1 cellular context compared by ENCODE assay signal in genomic region chr17:46822388-46822921, GRCh38.
TF ChIP-seq lines count a peak whose summit lies in the region.

No MANE protein-coding gene starts in this region.

TF ChIP-seq in HepG2, 621 proteins besides CTCF, POLR2A, EP300 and RAD21 (continued from another document):
- TF ChIP-seq ARID5B (CRISPR knock-in tag; IDR thresholded peaks at IDR 0.05) (no peak), TFDP1 (CRISPR knock-in tag; IDR thresholded peaks at IDR 0.05; ENCODE audit: borderline replicate concordance) (no peak), YY1 (IDR thresholded peaks at IDR 0.05; ENCODE audit: insufficient read depth, insufficient replicate concordance, low read depth, low read length) (peak; percentile 23), KDM2A (CRISPR knock-in tag; IDR thresholded peaks at IDR 0.05; ENCODE audit: borderline replicate concordance, low read depth) (peak; percentile 67), ZUFSP (CRISPR knock-in tag; IDR thresholded peaks at IDR 0.05; ENCODE audit: borderline replicate concordance) (no peak), MAFG (CRISPR knock-in tag; IDR thresholded peaks at IDR 0.05) (no peak), ZNF883 (CRISPR knock-in tag; IDR thresholded peaks at IDR 0.05; ENCODE audit: not compliant biosample characterization) (no peak), NFKB2 (CRISPR knock-in tag; IDR thresholded peaks at IDR 0.05; ENCODE audit: borderline replicate concordance) (no peak), ARNT2 (CRISPR knock-in tag; IDR thresholded peaks at IDR 0.05; ENCODE audit: low read depth) (no peak), BORCS8-MEF2B (CRISPR knock-in tag; IDR thresholded peaks at IDR 0.05) (no peak), RFX5 (IDR thresholded peaks at IDR 0.05; ENCODE audit: low read depth, low read length) (no peak), IRF1 (CRISPR knock-in tag; IDR thresholded peaks at IDR 0.05; ENCODE audit: low read depth) (no peak), HNRNPLL (IDR thresholded peaks at IDR 0.05; ENCODE audit: low read depth, low read length, poor library complexity, severe bottlenecking) (peak; percentile 31), HDAC2 (CRISPR knock-in tag; IDR thresholded peaks at IDR 0.05) (no peak), ZNF451 (CRISPR knock-in tag; IDR thresholded peaks at IDR 0.05) (no peak), WIZ (CRISPR knock-in tag; IDR thresholded peaks at IDR 0.05) (no peak), ZNF3 (CRISPR knock-in tag; IDR thresholded peaks at IDR 0.05) (no peak), ZFX (CRISPR knock-in tag; IDR thresholded peaks at IDR 0.05; ENCODE audit: low read depth) (no peak), HMGXB4 (CRISPR knock-in tag; IDR thresholded peaks at IDR 0.05; ENCODE audit: borderline replicate concordance in 1 of 2, low read depth in 1 of 2) (0 out of 4 replicates have a peak, but pooled peaks have one; percentile 17 to 26), DNMT3B (CRISPR knock-in tag; conservative IDR thresholded peaks at IDR 0.05) (no peak), EEA1 (CRISPR knock-in tag; IDR thresholded peaks at IDR 0.05; ENCODE audit: borderline replicate concordance) (no peak), ZNF652 (CRISPR knock-in tag; IDR thresholded peaks at IDR 0.05; ENCODE audit: borderline replicate concordance, low read depth) (no peak), TGIF2 (CRISPR knock-in tag; IDR thresholded peaks at IDR 0.05) (no peak), FOXP4 (CRISPR knock-in tag; IDR thresholded peaks at IDR 0.05) (no peak), STAG1 (CRISPR knock-in tag; IDR thresholded peaks at IDR 0.05) (peak; percentile 59), CREM (IDR thresholded peaks at IDR 0.05) (no peak), CREM (CRISPR knock-in tag; IDR thresholded peaks at IDR 0.05) (no peak), ZNF317 (CRISPR knock-in tag; IDR thresholded peaks at IDR 0.05) (no peak), ZNF678 (CRISPR knock-in tag; IDR thresholded peaks at IDR 0.05) (no peak), THYN1 (CRISPR knock-in tag; IDR thresholded peaks at IDR 0.05; ENCODE audit: borderline replicate concordance, low read depth) (no peak), ZKSCAN1 (IDR thresholded peaks at IDR 0.05; ENCODE audit: low read length) (peak; percentile 93), ZNF615 (CRISPR knock-in tag; IDR thresholded peaks at IDR 0.05; ENCODE audit: borderline replicate concordance) (no peak), FOXP1 (IDR thresholded peaks at IDR 0.05) (no peak), FOXP1 (CRISPR knock-in tag; IDR thresholded peaks at IDR 0.05) (no peak), ARHGAP35 (CRISPR knock-in tag; IDR thresholded peaks at IDR 0.05; ENCODE audit: borderline replicate concordance) (no peak), NR2F1 (CRISPR knock-in tag; IDR thresholded peaks at IDR 0.05) (peak in 1 of 2 experiments; percentile 69; a peak in 2 of 4 replicates), ZNF17 (CRISPR knock-in tag; IDR thresholded peaks at IDR 0.05) (no peak), SIX1 (CRISPR knock-in tag; IDR thresholded peaks at IDR 0.05; ENCODE audit: borderline replicate concordance) (no peak), KDM5B (CRISPR knock-in tag; IDR thresholded peaks at IDR 0.05; ENCODE audit: borderline replicate concordance) (peak; percentile 55; the same call in 1 of the 2 replicates), ZNF772 (CRISPR knock-in tag; IDR thresholded peaks at IDR 0.05) (no peak), RCOR2 (CRISPR knock-in tag; IDR thresholded peaks at IDR 0.05) (peak; percentile 83; the same call in 1 of the 2 replicates), RXRA (CRISPR knock-in tag; IDR thresholded peaks at IDR 0.05) (no peak), RERE (CRISPR knock-in tag; IDR thresholded peaks at IDR 0.05; ENCODE audit: low read depth) (no peak), NFIC (IDR thresholded peaks at IDR 0.05; ENCODE audit: low read length) (no peak), ZNF280B (CRISPR knock-in tag; IDR thresholded peaks at IDR 0.05; ENCODE audit: borderline replicate concordance) (no peak)
